11 cellular contexts compared by ENCODE assay signal in the genomic region with DNA sequence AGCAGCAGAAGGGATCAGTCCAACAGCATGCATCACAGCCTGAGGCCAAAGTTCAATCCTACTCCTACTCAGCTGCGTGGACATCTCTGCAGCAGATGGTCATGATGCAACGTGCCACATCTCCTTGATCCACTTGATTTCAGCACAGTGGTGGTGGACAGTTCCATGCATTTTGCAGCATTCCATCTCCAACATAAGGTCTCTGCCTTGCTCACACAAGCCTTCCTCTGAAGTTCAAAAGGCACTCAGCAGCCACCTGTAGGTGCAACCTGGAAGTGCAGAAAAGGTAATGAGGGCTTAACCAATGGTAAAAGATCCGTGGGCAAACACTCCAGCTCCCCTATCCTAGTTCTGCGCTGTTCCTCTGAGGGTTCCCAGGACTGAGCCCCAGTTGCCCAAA. TPM values are rescaled to one million over a fixed set of nuclear protein-coding genes. Genes with fewer than 3 reads are reported as not detected.
DNase-seq lines count a peak whose midpoint lies in the region; ATAC-seq, FAIRE-seq and TF ChIP-seq lines count a peak whose summit lies in the region.
"Had no signal": no experiment of that assay in that cellular context is flagged by ENCODE, and none has a peak within 500 bp of the region (broad histone marks: within the 10 kb centered on the region; RNA-seq: fewer than 3 reads in every experiment).

No MANE protein-coding gene starts in this region.

- ATAC-seq in HG03139 (IDR thresholded peaks at IDR 0.05; ENCODE audit: unreplicated experiment) (no peak), HG03342 (IDR thresholded peaks at IDR 0.05; ENCODE audit: unreplicated experiment) (no peak)
- no peak for ATAC-seq in activated naive CD4-positive, alpha-beta T cell treated with anti-CD3 and anti-CD28 coated beads, Interleukin-2, amount 50 U/mL, for 72 hours

- TF ChIP-seq POLR2A in H54 (IDR thresholded peaks at IDR 0.05; ENCODE audit: low read depth, low read length) (no peak), esophagus squamous epithelium (IDR thresholded peaks at IDR 0.05) (no peak)

- intact Hi-C loops in A673 (cut with micrococcal nuclease; ENCODE audit: unreplicated experiment) (no loop called here), esophagus squamous epithelium (cut with DNase I) (no loop called here)

- H3K4me2 ChIP-seq in SK-N-SH: no peak overlapping the region

- no peak overlapping the region for H3K9ac ChIP-seq in SK-N-SH

- 65% methylated on average over 3 of the region's 4 CpGs for WGBS in SK-N-SH (ENCODE audit: low lambda C conversion rate)
- WGBS in esophagus squamous epithelium, 2 donors: 35 to 52% methylated on average over 4 of the region's 4 CpGs

- H3F3A ChIP-seq in SK-N-SH (replicated peaks; ENCODE audit: insufficient read depth): no peaks in the 10 kb centered on the region

- POLR2A ChIA-PET in A673 (lab: Charles Lee; ENCODE audit: low non-redundant PET): no interaction called here
- POLR2A ChIA-PET in SK-N-SH (lab: Yijun Ruan, JAX): no interaction called here

- H3K9me3 Mint-ChIP-seq in activated naive CD4-positive, alpha-beta T cell treated with anti-CD3 and anti-CD28 coated beads, Interleukin-2, amount 50 U/mL, for 72 hours: no peaks in the 10 kb centered on the region
- H3K9me3 Mint-ChIP-seq: central memory CD8-positive, alpha-beta T cell had no signal

- no TSS peak for BruUV-seq in A673 (replicated peaks; lab: Mats Ljungman, UMichigan)

- H3K9me2 ChIP-seq in SK-N-SH: no peaks in the 10 kb centered on the region

- no peak overlapping the region for H3K27ac Mint-ChIP-seq in activated naive CD4-positive, alpha-beta T cell treated with anti-CD3 and anti-CD28 coated beads, Interleukin-2, amount 50 U/mL, for 72 hours

- CTCF ChIA-PET in A673 (lab: Charles Lee): no interaction called here
- CTCF ChIA-PET in SK-N-SH (lab: Yijun Ruan, JAX): interaction anchor here (0.9 to 1.8 kb wide), 12 partner anchors 8 to 1450 kb away, joined by 3 to 7 read pairs (median 4); no protein-coding TSS in a partner anchor

- peak; percentile 45 for DNase-seq in A673 (ENCODE audit: low spot score)
- peak; percentile 10 for DNase-seq in H54 (ENCODE audit: insufficient read length, low spot score)
- no peak for DNase-seq in SK-N-SH
- DNase-seq in hepatic stellate cell (ENCODE audit: low spot score): peak; percentile 12
- no peak for DNase-seq in esophagus squamous epithelium (lab: John Stamatoyannopoulos, UW)
- no peak for DNase-seq in activated naive CD4-positive, alpha-beta T cell treated with anti-CD3 and anti-CD28 coated beads, Interleukin-2, amount 50 U/mL, for 72 hours (ENCODE audit: low spot score in 2 of 2)
- DNase-seq: GF-D8, posterior cingulate gyrus had no signal

- H3K4me3 ChIP-seq in A673 (ENCODE audit: low read depth, low read length, poor library complexity, severe bottlenecking): no peak overlapping the region
- H3K4me3 ChIP-seq in SK-N-SH (ENCODE audit: low read depth in 2 of 2, low read length in 1 of 2): no peak overlapping the region
- no peak overlapping the region for H3K4me3 ChIP-seq in esophagus squamous epithelium

- H2AFZ ChIP-seq in SK-N-SH (ENCODE audit: low read depth): no peak overlapping the region

- TF ChIP-seq EP300 in SK-N-SH (IDR thresholded peaks at IDR 0.05; ENCODE audit: borderline replicate concordance in 1 of 2, low read depth in 1 of 2, low read length in 1 of 2): no peak

- TF ChIP-seq CTCF in A673 (conservative IDR thresholded peaks at IDR 0.05; ENCODE audit: low read depth, low read length) (peak; percentile 43), SK-N-SH (IDR thresholded peaks at IDR 0.05) (peak; percentile 42), esophagus squamous epithelium (IDR thresholded peaks at IDR 0.05) (no peak)

- H3K36me3 ChIP-seq in A673 (ENCODE audit: insufficient read depth, low read length, poor library complexity, severe bottlenecking): no peaks in the 10 kb centered on the region
- no peaks in the 10 kb centered on the region for H3K36me3 ChIP-seq in SK-N-SH (replicated peaks in 1 of 2; ENCODE audit: control insufficient read depth in 1 of 2, insufficient read depth in 2 of 2, low read length in 1 of 2)
- no peaks in the 10 kb centered on the region for H3K36me3 ChIP-seq in esophagus squamous epithelium

- no peaks in the 10 kb centered on the region for H4K20me1 ChIP-seq in SK-N-SH (ENCODE audit: insufficient read depth)

- no peaks in the 10 kb centered on the region for H3K79me2 ChIP-seq in SK-N-SH (ENCODE audit: insufficient read depth)

- H3K27me3 ChIP-seq in A673 (replicated peaks; ENCODE audit: insufficient read depth, low read depth, low read length, poor library complexity): peaks cover 28% of the 10 kb centered on the region
- H3K27me3 ChIP-seq in SK-N-SH (ENCODE audit: insufficient read depth): no peaks in the 10 kb centered on the region
- peaks cover 0 to 16% (median 0%) of the 10 kb centered on the region in 4 donors for H3K27me3 ChIP-seq in esophagus squamous epithelium

- FAIRE-seq in H54 (lab: Jason Lieb, UNC): no peak

- H3K9me3 ChIP-seq in A673 (ENCODE audit: low read depth, low read length, poor library complexity, severe bottlenecking) (no peaks in the 10 kb centered on the region), SK-N-SH (no peaks in the 10 kb centered on the region), esophagus squamous epithelium (no peaks in the 10 kb centered on the region)

- TF ChIP-seq RAD21 in SK-N-SH (IDR thresholded peaks at IDR 0.05; ENCODE audit: low read length): peak; percentile 36

- H3K27ac ChIP-seq in A673 (ENCODE audit: low read depth, low read length, poor library complexity, severe bottlenecking): no peak overlapping the region
- no peak overlapping the region for H3K27ac ChIP-seq in SK-N-SH (ENCODE audit: low read depth in 2 of 2, low read length in 1 of 2)
- no peak overlapping the region for H3K27ac ChIP-seq in esophagus squamous epithelium

- no peaks in the 10 kb centered on the region for H3K36me3 Mint-ChIP-seq in activated naive CD4-positive, alpha-beta T cell treated with anti-CD3 and anti-CD28 coated beads, Interleukin-2, amount 50 U/mL, for 72 hours

- no peaks in the 10 kb centered on the region for H3K4me1 ChIP-seq in A673 (ENCODE audit: insufficient read depth, low read length, poor library complexity, severe bottlenecking)
- peaks cover 0 to 22% of the 10 kb centered on the region in 2 experiments; a peak in 2 of 4 replicates for H3K4me1 ChIP-seq in SK-N-SH (ENCODE audit: control insufficient read depth in 1 of 2, insufficient read depth in 2 of 2, low read depth in 1 of 2, low read length in 1 of 2)
- H3K4me1 ChIP-seq in esophagus squamous epithelium: no peaks in the 10 kb centered on the region

TF ChIP-seq in SK-N-SH, 30 proteins besides CTCF, POLR2A, EP300 and RAD21 (continues in another document):
- peak; percentile 19; the same call in 1 of the 2 replicates for TF ChIP-seq RCOR1 (IDR thresholded peaks at IDR 0.05; ENCODE audit: low read length)
- no peak for TF ChIP-seq EZH2phosphoT487 (IDR thresholded peaks at IDR 0.05; ENCODE audit: borderline replicate concordance, low read depth)
- TF ChIP-seq, protein P1, sequence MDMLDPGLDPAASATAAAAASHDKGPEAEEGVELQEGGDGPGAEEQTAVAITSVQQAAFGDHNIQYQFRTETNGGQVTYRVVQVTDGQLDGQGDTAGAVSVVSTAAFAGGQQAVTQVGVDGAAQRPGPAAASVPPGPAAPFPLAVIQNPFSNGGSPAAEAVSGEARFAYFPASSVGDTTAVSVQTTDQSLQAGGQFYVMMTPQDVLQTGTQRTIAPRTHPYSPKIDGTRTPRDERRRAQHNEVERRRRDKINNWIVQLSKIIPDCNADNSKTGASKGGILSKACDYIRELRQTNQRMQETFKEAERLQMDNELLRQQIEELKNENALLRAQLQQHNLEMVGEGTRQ (IDR thresholded peaks at IDR 0.05; ENCODE audit: borderline replicate concordance, low read depth, low read length): no peak
- TF ChIP-seq CHD2 (IDR thresholded peaks at IDR 0.05; ENCODE audit: low read length, partially characterized antibody): peak; percentile 15
- TF ChIP-seq, protein P2, sequence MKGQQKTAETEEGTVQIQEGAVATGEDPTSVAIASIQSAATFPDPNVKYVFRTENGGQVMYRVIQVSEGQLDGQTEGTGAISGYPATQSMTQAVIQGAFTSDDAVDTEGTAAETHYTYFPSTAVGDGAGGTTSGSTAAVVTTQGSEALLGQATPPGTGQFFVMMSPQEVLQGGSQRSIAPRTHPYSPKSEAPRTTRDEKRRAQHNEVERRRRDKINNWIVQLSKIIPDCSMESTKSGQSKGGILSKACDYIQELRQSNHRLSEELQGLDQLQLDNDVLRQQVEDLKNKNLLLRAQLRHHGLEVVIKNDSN (IDR thresholded peaks at IDR 0.05; ENCODE audit: borderline replicate concordance, low read depth): no peak
- TF ChIP-seq, protein P3, sequence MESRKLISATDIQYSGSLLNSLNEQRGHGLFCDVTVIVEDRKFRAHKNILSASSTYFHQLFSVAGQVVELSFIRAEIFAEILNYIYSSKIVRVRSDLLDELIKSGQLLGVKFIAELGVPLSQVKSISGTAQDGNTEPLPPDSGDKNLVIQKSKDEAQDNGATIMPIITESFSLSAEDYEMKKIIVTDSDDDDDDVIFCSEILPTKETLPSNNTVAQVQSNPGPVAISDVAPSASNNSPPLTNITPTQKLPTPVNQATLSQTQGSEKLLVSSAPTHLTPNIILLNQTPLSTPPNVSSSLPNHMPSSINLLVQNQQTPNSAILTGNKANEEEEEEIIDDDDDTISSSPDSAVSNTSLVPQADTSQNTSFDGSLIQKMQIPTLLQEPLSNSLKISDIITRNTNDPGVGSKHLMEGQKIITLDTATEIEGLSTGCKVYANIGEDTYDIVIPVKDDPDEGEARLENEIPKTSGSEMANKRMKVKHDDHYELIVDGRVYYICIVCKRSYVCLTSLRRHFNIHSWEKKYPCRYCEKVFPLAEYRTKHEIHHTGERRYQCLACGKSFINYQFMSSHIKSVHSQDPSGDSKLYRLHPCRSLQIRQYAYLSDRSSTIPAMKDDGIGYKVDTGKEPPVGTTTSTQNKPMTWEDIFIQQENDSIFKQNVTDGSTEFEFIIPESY (IDR thresholded peaks at IDR 0.05; ENCODE audit: borderline replicate concordance, low read depth): no peak

RNA-seq across cellular contexts. Expression of a gene that starts 57.5 kb away (rescaled TPM):
- 114 and 128 TPM in 2 replicates for total RNA-seq in A673 (2021)
- polyA plus RNA-seq in SK-N-SH (2012; rRNA removed): 97.1 and 119 TPM in 2 replicates
- polyA plus RNA-seq in SK-N-SH (2012; cell fraction: cytosol; rRNA removed): 135 and 141 TPM in 2 replicates
- 25.0 and 44.7 TPM in 2 replicates for polyA plus RNA-seq in SK-N-SH (2012; cell fraction: nucleus; rRNA removed)
- 10 to 100 TPM; 36.8 to 55.0 (median 40.9) TPM for total RNA-seq in esophagus squamous epithelium
- 10 to 100 TPM; 43.4 to 54.8 TPM for total RNA-seq in activated naive CD4-positive, alpha-beta T cell treated with anti-CD3 and anti-CD28 coated beads, Interleukin-2, amount 50 U/mL, for 72 hours

Comparison
In these comparisons a context has a peak if more than half of its experiments do, and no peak if none do; other contexts are left out.
1. DNase-seq: peak in A673 (single experiment), H54 (single experiment) and hepatic stellate cell (single experiment); none in SK-N-SH (single experiment), esophagus squamous epithelium (single experiment) and activated naive CD4-positive, alpha-beta T cell treated with anti-CD3 and anti-CD28 coated beads, Interleukin-2, amount 50 U/mL, for 72 hours (0 of 2).
2. CTCF ChIP-seq: peak in A673 (single experiment) and SK-N-SH (single experiment); none in esophagus squamous epithelium (0 of 6).